Comparison of ENCODE assay signal across 17 cellular contexts in the genomic region with DNA sequence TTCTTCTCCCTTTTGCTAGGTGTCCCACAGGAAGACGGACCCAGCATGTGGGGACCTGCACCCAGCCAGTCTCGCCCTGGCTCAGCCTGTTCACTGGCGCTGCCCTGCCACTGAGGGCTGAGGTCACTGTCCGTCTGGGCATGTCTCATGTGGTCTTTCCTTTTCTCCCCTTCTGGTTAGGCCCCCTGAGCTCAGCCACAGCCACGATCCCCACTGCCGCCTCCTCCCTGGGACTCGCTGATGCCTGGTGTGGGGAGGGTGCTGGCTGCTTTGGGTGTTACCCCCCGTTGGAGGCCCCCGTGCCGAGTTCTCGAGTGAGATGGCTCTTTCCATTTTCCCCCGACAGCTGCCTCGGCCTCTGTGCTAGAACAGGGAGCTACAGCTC. TPM values are rescaled to one million over a fixed set of nuclear protein-coding genes. Genes with fewer than 3 reads are reported as not detected.
DNase-seq lines count a peak whose midpoint lies in the region; ATAC-seq, FAIRE-seq and TF ChIP-seq lines count a peak whose summit lies in the region.
"Had no signal": no experiment of that assay in that cellular context is flagged by ENCODE, and none has a peak within 500 bp of the region (broad histone marks: within the 10 kb centered on the region; RNA-seq: fewer than 3 reads in every experiment).

No MANE protein-coding gene starts in this region.

- no peak for DNase-seq in activated CD4-positive, alpha-beta T cell treated with anti-CD3 and anti-CD28 coated beads, Interleukin-2, amount 10 ng/mL, durations not matched to agents 7 days and 5 days
- DNase-seq in activated CD4-positive, alpha-beta T cell treated with anti-CD3 and anti-CD28 coated beads, Interleukin-2, amount 50 U/mL, for 1 hour, result no peak
- DNase-seq in H1 (ENCODE audit: low read depth in 1 of 2, low spot score in 2 of 2) (no peak), natural killer cell (no peak), upper lobe of left lung (no peak), glutamatergic neuron (no peak), EL (no peak)
- DNase-seq: activated CD4-positive, CD25-positive, alpha-beta regulatory T cell; NCI-H1105; NCI-H748 treated with DMSO at 0.1 percent for 48 hours; stimulated activated CD4-positive, alpha-beta T cell treated with anti-CD3 and anti-CD28 coated beads, Interleukin-1b, Interleukin-23, amount 100 ng/mL, for 48 hours had no signal

- no peaks in the 10 kb centered on the region for H3K79me1 ChIP-seq in H1 (ENCODE audit: low read depth, low read length)

- peak overlapping the region; percentile 61; the same call in 1 of the 2 replicates for H2BK5ac ChIP-seq in H1 (ENCODE audit: low read depth, low read length)

- H3K23ac ChIP-seq in H1 (ENCODE audit: insufficient read length), result no peak overlapping the region

- no peak overlapping the region for H3K4me3 Mint-ChIP-seq in activated CD4-positive, alpha-beta T cell treated with anti-CD3 and anti-CD28 coated beads, Interleukin-2, amount 10 ng/mL, durations not matched to agents 7 days and 5 days
- H3K4me3 Mint-ChIP-seq in natural killer cell, result no peak overlapping the region
- no peak overlapping the region for H3K4me3 Mint-ChIP-seq in glutamatergic neuron (ENCODE audit: unreplicated experiment)

- H3K4ac ChIP-seq in H1 (replicated peaks; ENCODE audit: insufficient read length, low read depth, low read length), result no peak overlapping the region

- H3K27ac ChIP-seq in H1 (ENCODE audit: low read depth, low read length), result no peak overlapping the region
- peak overlapping the region; percentile 13 to 88 (median 72) for H3K27ac ChIP-seq in upper lobe of left lung
- H3K27ac ChIP-seq: cardiac muscle cell had no signal

- H4K5ac ChIP-seq in H1 (ENCODE audit: insufficient read length, low read depth, low read length), result no peak overlapping the region

- no peaks in the 10 kb centered on the region for H3K9me3 Mint-ChIP-seq in activated CD4-positive, alpha-beta T cell treated with anti-CD3 and anti-CD28 coated beads, Interleukin-2, amount 10 ng/mL, durations not matched to agents 7 days and 5 days
- no peaks in the 10 kb centered on the region for H3K9me3 Mint-ChIP-seq in natural killer cell
- peaks cover 3% of the 10 kb centered on the region for H3K9me3 Mint-ChIP-seq in glutamatergic neuron (ENCODE audit: unreplicated experiment)
- H3K9me3 Mint-ChIP-seq: stimulated activated memory B cell treated with anti-CD40 and anti-IgM and Interleukin-4, amounts not matched to agents 10 μg/mL and 1 μg/mL and 100 μg/mL, for 72 hours had no signal

- H3K56ac ChIP-seq in H1 (replicated peaks; ENCODE audit: insufficient read length, low read depth, low read length), result no peak overlapping the region

- no peak for TF ChIP-seq RAD21 in H1 (IDR thresholded peaks at IDR 0.05 in 1 of 2, conservative IDR thresholded peaks at IDR 0.05 in 1 of 2; ENCODE audit: low read depth in 2 of 2, low read length in 2 of 2)

- no peak overlapping the region; a peak in 1 of 7 replicates for H3K9ac ChIP-seq in H1 (replicated peaks in 1 of 4; ENCODE audit: extremely low read depth in 1 of 4, low read depth in 3 of 4, low read length in 3 of 4)

- H3K4me2 ChIP-seq in H1 (ENCODE audit: insufficient read depth in 1 of 2, low read depth in 2 of 2, low read length in 2 of 2), result no peak overlapping the region

- TF ChIP-seq POLR2A in H1 (IDR thresholded peaks at IDR 0.05; ENCODE audit: control extremely low read depth in 1 of 2, low read depth in 2 of 2, low read length in 2 of 2) (no peak), upper lobe of left lung (IDR thresholded peaks at IDR 0.05) (no peak)

- H3K4me1 ChIP-seq in H1 (replicated peaks in 1 of 4; ENCODE audit: control insufficient read depth in 3 of 4, insufficient read depth in 4 of 4, low read length in 3 of 4) (peaks cover 0 to 3% (median 0%) of the 10 kb centered on the region in 4 experiments; a peak in 3 of 7 replicates), upper lobe of left lung (peaks cover 18 to 26% (median 21%) of the 10 kb centered on the region in 4 donors)
- H3K4me1 ChIP-seq: HAP-1 had no signal

- no peaks in the 10 kb centered on the region; the same call in 1 of the 2 replicates for H3K23me2 ChIP-seq in H1 (ENCODE audit: low read depth, low read length)

- CTCF ChIA-PET in activated CD4-positive, alpha-beta T cell treated with anti-CD3 and anti-CD28 coated beads, Interleukin-2, amount 10 ng/mL, durations not matched to agents 7 days and 5 days (lab: Charles Lee), result interaction anchor here (1.0 to 1.5 kb wide), 4 partner anchors 14 to 23 kb away, joined by 3 to 5 read pairs (median 4); no protein-coding TSS in a partner anchor
- CTCF ChIA-PET in H1 (lab: Charles Lee; ENCODE audit: partially characterized antibody), result interaction anchor here (0.8 to 3.2 kb wide), 18 partner anchors 11 to 377 kb away, joined by 3 to 25 read pairs (median 4); no protein-coding TSS in a partner anchor

- peaks cover 6% of the 10 kb centered on the region for H3K27me3 Mint-ChIP-seq in activated CD4-positive, alpha-beta T cell treated with anti-CD3 and anti-CD28 coated beads, Interleukin-2, amount 10 ng/mL, durations not matched to agents 7 days and 5 days
- H3K27me3 Mint-ChIP-seq in natural killer cell (ENCODE audit: low read depth in 2 of 2) (peaks cover 0 to 8% of the 10 kb centered on the region in 2 donors), glutamatergic neuron (ENCODE audit: unreplicated experiment) (peaks cover 2% of the 10 kb centered on the region)

- H2BK120ac ChIP-seq in H1 (replicated peaks; ENCODE audit: low read depth, low read length), result no peak overlapping the region

- peaks cover 0 to 2% of the 10 kb centered on the region in 2 experiments for H4K20me1 ChIP-seq in H1 (replicated peaks in 1 of 2; ENCODE audit: control insufficient read depth in 1 of 2, insufficient read depth in 2 of 2, low read length in 2 of 2)

- peak overlapping the region; percentile 17 for H4K91ac ChIP-seq in H1 (replicated peaks; ENCODE audit: insufficient read length, low read length)

- no peak overlapping the region for H3K14ac ChIP-seq in H1 (ENCODE audit: insufficient read length)

- TF ChIP-seq EP300 in H1 (IDR thresholded peaks at IDR 0.05; ENCODE audit: borderline replicate concordance in 1 of 2, low read depth in 2 of 2, low read length in 2 of 2), result no peak
- TF ChIP-seq EP300 in upper lobe of left lung (IDR thresholded peaks at IDR 0.05), result no peak

- intact Hi-C loops in natural killer cell (cut with micrococcal nuclease), result no loop called here

- 0 out of 2 replicates have a peak overlapping the region, but pooled peaks have one; percentile 24 for H2AK5ac ChIP-seq in H1 (ENCODE audit: low read depth, low read length)

- H3K4me3 ChIP-seq in H1 (ENCODE audit: extremely low read depth in 1 of 4, insufficient read depth in 2 of 4, low read depth in 3 of 4, low read length in 4 of 4) (no peak overlapping the region), upper lobe of left lung (no peak overlapping the region)
- H3K4me3 ChIP-seq: cardiac muscle cell, HAP-1 had no signal

- POLR2A ChIA-PET in activated CD4-positive, alpha-beta T cell treated with anti-CD3 and anti-CD28 coated beads, Interleukin-2, amount 10 ng/mL, durations not matched to agents 7 days and 5 days (lab: Charles Lee), result no interaction called here
- POLR2A ChIA-PET in H1 (lab: Charles Lee; ENCODE audit: partially characterized antibody), result interaction anchor here (0.8 to 4.1 kb wide), 11 partner anchors 8 to 91 kb away, joined by 3 to 35 read pairs (median 6); partner anchors contain the start of gene DIDO1

- peaks cover 24% of the 10 kb centered on the region for H3K4me1 Mint-ChIP-seq in activated CD4-positive, alpha-beta T cell treated with anti-CD3 and anti-CD28 coated beads, Interleukin-2, amount 10 ng/mL, durations not matched to agents 7 days and 5 days
- H3K4me1 Mint-ChIP-seq in natural killer cell (peaks cover 7 to 24% of the 10 kb centered on the region in 2 donors), glutamatergic neuron (ENCODE audit: low read depth, unreplicated experiment) (peaks cover 12% of the 10 kb centered on the region)

- H3K36me3 ChIP-seq in H1 (ENCODE audit: control insufficient read depth in 2 of 4, insufficient read depth in 4 of 4, low read length in 3 of 4) (no peaks in the 10 kb centered on the region), upper lobe of left lung (peaks cover 0 to 26% (median 18%) of the 10 kb centered on the region in 4 donors)
- H3K36me3 ChIP-seq: cardiac muscle cell, HAP-1 had no signal

- TF ChIP-seq CTCF in H1 (IDR thresholded peaks at IDR 0.05; ENCODE audit: control extremely low read depth in 1 of 3, insufficient read depth in 1 of 3, low read depth in 1 of 3, low read length in 3 of 3) (no peak), natural killer cell (IDR thresholded peaks at IDR 0.05) (no peak), upper lobe of left lung (IDR thresholded peaks at IDR 0.05) (no peak), glutamatergic neuron (IDR thresholded peaks at IDR 0.05; ENCODE audit: partially characterized antibody, unreplicated experiment) (no peak)

- H3K27me3 ChIP-seq in H1 (replicated peaks in 1 of 4; ENCODE audit: control insufficient read depth in 3 of 4, extremely low read depth in 1 of 4, insufficient read depth in 3 of 4, low read length in 3 of 4) (no peaks in the 10 kb centered on the region), upper lobe of left lung (no peaks in the 10 kb centered on the region)
- H3K27me3 ChIP-seq: cardiac muscle cell had no signal

- WGBS in H1 (ENCODE audit: extremely low coverage in 1 of 2, insufficient coverage in 1 of 2, insufficient read length in 1 of 2, insufficient replicate concordance in 2 of 2, low coverage in 1 of 2, low lambda C conversion rate in 2 of 2, missing lambda C conversion rate in 1 of 2), 2 experiments, result 89% methylated on average over 13 of the region's 13 CpGs; no CpG with 5 or more reads in 1 of the 2 experiments
- WGBS in upper lobe of left lung, 2 donors, result 69 to 84% methylated on average over 9 to 13 of the region's 13 CpGs

- peak overlapping the region; percentile 81; the same call in 1 of the 2 replicates for H2BK15ac ChIP-seq in H1 (ENCODE audit: low read length)

- H3K9me3 ChIP-seq in H1 (ENCODE audit: insufficient read depth in 2 of 2, low read depth in 1 of 2, low read length in 1 of 2) (no peaks in the 10 kb centered on the region; a peak in 1 of 4 replicates), upper lobe of left lung (no peaks in the 10 kb centered on the region)
- H3K9me3 ChIP-seq: A549, HAP-1 had no signal

- H3K27ac Mint-ChIP-seq in activated CD4-positive, alpha-beta T cell treated with anti-CD3 and anti-CD28 coated beads, Interleukin-2, amount 10 ng/mL, durations not matched to agents 7 days and 5 days, result peak overlapping the region; percentile 64
- H3K27ac Mint-ChIP-seq in natural killer cell (no peak overlapping the region), glutamatergic neuron (ENCODE audit: unreplicated experiment) (no peak overlapping the region)
- H3K27ac Mint-ChIP-seq: stimulated activated memory B cell treated with anti-CD40 and anti-IgM and Interleukin-4, amounts not matched to agents 10 μg/mL and 1 μg/mL and 100 μg/mL, for 72 hours had no signal

- no peak overlapping the region for H2AFZ ChIP-seq in H1 (ENCODE audit: low read length)

- H2BK12ac ChIP-seq in H1 (ENCODE audit: low read depth, low read length), result peak overlapping the region; percentile 80; the same call in 1 of the 2 replicates

- H3K79me2 ChIP-seq in H1 (ENCODE audit: control insufficient read depth in 1 of 2, insufficient read depth in 2 of 2, low read length in 2 of 2), result no peaks in the 10 kb centered on the region

- FAIRE-seq in H1 (lab: Jason Lieb, UNC), result no peak
- FAIRE-seq: A549, kidney had no signal

- ATAC-seq in natural killer cell, result peak in 2 of 3 donors; percentile 12 to 31
- peak; percentile 2 to 15 for ATAC-seq in upper lobe of left lung (ENCODE audit: low FRiP score in 2 of 2)
- ATAC-seq in GM21515 (IDR thresholded peaks at IDR 0.05; ENCODE audit: unreplicated experiment), result no peak

- H2BK20ac ChIP-seq in H1 (ENCODE audit: low read length), result no peak overlapping the region

- no peak overlapping the region; the same call in 1 of the 2 replicates for H3K18ac ChIP-seq in H1 (ENCODE audit: extremely low read depth, low read length)

- H3K36me3 Mint-ChIP-seq in activated CD4-positive, alpha-beta T cell treated with anti-CD3 and anti-CD28 coated beads, Interleukin-2, amount 10 ng/mL, durations not matched to agents 7 days and 5 days (ENCODE audit: low read depth), result peaks cover 3% of the 10 kb centered on the region
- H3K36me3 Mint-ChIP-seq in natural killer cell, result no peaks in the 10 kb centered on the region
- peaks cover 2% of the 10 kb centered on the region for H3K36me3 Mint-ChIP-seq in glutamatergic neuron (ENCODE audit: unreplicated experiment)

- peak overlapping the region; percentile 43 for H4K8ac ChIP-seq in H1 (ENCODE audit: extremely low read depth, insufficient read depth, low read length)

RNA-seq across cellular contexts. Expression of gene TCFL5, which starts 14.8 kb away (rescaled TPM):
- total RNA-seq in activated CD4-positive, alpha-beta T cell treated with anti-CD3 and anti-CD28 coated beads, Interleukin-2, amount 10 ng/mL, durations not matched to agents 7 days and 5 days, result 1 to 10 TPM; 7.9 to 8.4 TPM
- 15.0 and 15.6 TPM in 2 replicates for total RNA-seq in H1 (2021; fragmentation: NEBNext Ultra II Directional; extraction: Animal tissue kit (Norgen Biotek cat#: 25700))
- polyA plus RNA-seq in H1 (2011; rRNA removed), result 4.4 and 6.2 TPM in 2 replicates
- 8.6 TPM for polyA plus RNA-seq in H1 (2011; cell fraction: cytosol; rRNA removed)
- 8.7 TPM for polyA plus RNA-seq in H1 (2011; cell fraction: nucleus; rRNA removed)
- polyA plus RNA-seq in H1 (2012, experiment 1 of 2), result 9.0 to 10.3 TPM (median 10.0 TPM) in 4 replicates
- polyA plus RNA-seq in H1 (2012, experiment 2 of 2), result 4.7 TPM
- polyA plus RNA-seq in H1 (2013, experiment 1 of 2), result 10.2 TPM
- 9.9 TPM for polyA plus RNA-seq in H1 (2013, experiment 2 of 2)
- polyA minus RNA-seq in H1 (2011; rRNA and poly(A)+ RNA removed), result 5.1 and 5.4 TPM in 2 replicates
- 6.5 TPM for polyA minus RNA-seq in H1 (2011; cell fraction: cytosol; rRNA and poly(A)+ RNA removed)
- polyA minus RNA-seq in H1 (2011; cell fraction: nucleus; rRNA and poly(A)+ RNA removed), result 7.9 TPM
- total RNA-seq in natural killer cell, result 1 to 10 TPM; 5.1 to 8.0 (median 6.4) TPM
- total RNA-seq in upper lobe of left lung, result 1 to 10 TPM; 2.1 to 9.6 (median 7.1) TPM
- total RNA-seq in glutamatergic neuron (ENCODE audit: unreplicated experiment), result 12.6 TPM

RNA-seq across cellular contexts. Expression of gene DIDO1, which starts 49.9 kb away (rescaled TPM):
- total RNA-seq in activated CD4-positive, alpha-beta T cell treated with anti-CD3 and anti-CD28 coated beads, Interleukin-2, amount 10 ng/mL, durations not matched to agents 7 days and 5 days, result 10 to 100 TPM; 78.3 to 79.4 TPM
- total RNA-seq in H1 (2021; fragmentation: NEBNext Ultra II Directional; extraction: Animal tissue kit (Norgen Biotek cat#: 25700)), result 82.8 and 83.2 TPM in 2 replicates
- 53.6 and 58.8 TPM in 2 replicates for polyA plus RNA-seq in H1 (2011; rRNA removed)
- polyA plus RNA-seq in H1 (2011; cell fraction: cytosol; rRNA removed), result 66.3 TPM
- 116 TPM for polyA plus RNA-seq in H1 (2011; cell fraction: nucleus; rRNA removed)
- 47.3 to 53.1 TPM (median 49.3 TPM) in 4 replicates for polyA plus RNA-seq in H1 (2012, experiment 1 of 2)
- polyA plus RNA-seq in H1 (2012, experiment 2 of 2), result 13.9 TPM
- 63.3 TPM for polyA plus RNA-seq in H1 (2013, experiment 1 of 2)
- polyA plus RNA-seq in H1 (2013, experiment 2 of 2), result 61.2 TPM
- 46.3 and 51.4 TPM in 2 replicates for polyA minus RNA-seq in H1 (2011; rRNA and poly(A)+ RNA removed)
- polyA minus RNA-seq in H1 (2011; cell fraction: cytosol; rRNA and poly(A)+ RNA removed), result 31.8 TPM
- polyA minus RNA-seq in H1 (2011; cell fraction: nucleus; rRNA and poly(A)+ RNA removed), result 65.1 TPM
- total RNA-seq in natural killer cell, result 100 to 1,000 TPM in 1 of 3 donors, 10 to 100 TPM in 2; 79.5 to 116 (median 83.4) TPM
- 100 to 1,000 TPM in 1 of 6 donors, 10 to 100 TPM in 5; 51.6 to 109 (median 58.9) TPM for total RNA-seq in upper lobe of left lung
- 77.8 TPM for total RNA-seq in glutamatergic neuron (ENCODE audit: unreplicated experiment)

RNA-seq across cellular contexts. Expression of gene COL9A3, which starts 59.6 kb away (rescaled TPM):
- total RNA-seq in activated CD4-positive, alpha-beta T cell treated with anti-CD3 and anti-CD28 coated beads, Interleukin-2, amount 10 ng/mL, durations not matched to agents 7 days and 5 days, result not detected
- total RNA-seq in H1 (2021; fragmentation: NEBNext Ultra II Directional; extraction: Animal tissue kit (Norgen Biotek cat#: 25700)), result 76.0 and 80.1 TPM in 2 replicates
- polyA plus RNA-seq in H1 (2011; rRNA removed), result 21.7 and 39.7 TPM in 2 replicates
- 47.5 TPM for polyA plus RNA-seq in H1 (2011; cell fraction: cytosol; rRNA removed)
- polyA plus RNA-seq in H1 (2011; cell fraction: nucleus; rRNA removed), result 245 TPM
- 54.7 to 62.3 TPM (median 59.2 TPM) in 4 replicates for polyA plus RNA-seq in H1 (2012, experiment 1 of 2)
- polyA plus RNA-seq in H1 (2012, experiment 2 of 2), result 36.6 TPM
- 97.2 TPM for polyA plus RNA-seq in H1 (2013, experiment 1 of 2)
- polyA plus RNA-seq in H1 (2013, experiment 2 of 2), result 86.2 TPM
- 3.3 and 4.8 TPM in 2 replicates for polyA minus RNA-seq in H1 (2011; rRNA and poly(A)+ RNA removed)
- 16.0 TPM for polyA minus RNA-seq in H1 (2011; cell fraction: cytosol; rRNA and poly(A)+ RNA removed)
- polyA minus RNA-seq in H1 (2011; cell fraction: nucleus; rRNA and poly(A)+ RNA removed), result 24.0 TPM
- total RNA-seq in natural killer cell (1 to 10 TPM in 1 of 3 donors, not detected in 2; 1.9 TPM), upper lobe of left lung (1 to 10 TPM in 4 of 6 donors, under 1 TPM in 1, not detected in 1; 0.57 to 8.4 (median 2.1) TPM), glutamatergic neuron (ENCODE audit: unreplicated experiment) (78.7 TPM)
